ENCODE assay signal across 13 cellular contexts in the genomic region with DNA sequence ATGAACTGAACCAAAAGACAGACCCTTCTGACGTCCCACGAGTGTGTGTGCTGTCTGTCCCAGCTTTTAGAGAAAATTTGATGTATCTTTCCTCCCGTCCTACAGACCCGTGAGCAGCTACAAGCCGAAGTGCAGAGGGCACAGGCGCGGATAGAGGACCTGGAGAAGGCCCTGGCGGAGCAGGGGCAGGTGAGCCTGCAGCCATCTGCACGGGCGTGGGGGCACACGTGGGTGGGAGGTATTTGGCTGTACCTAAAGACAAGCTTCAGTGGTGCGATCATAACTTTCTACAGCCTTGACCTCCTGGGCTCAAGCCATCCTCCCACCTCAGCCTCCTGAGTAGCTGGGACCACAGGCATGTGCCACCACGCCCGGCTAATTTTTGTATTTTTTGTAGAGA. TPM values are rescaled to one million over a fixed set of nuclear protein-coding genes. Genes with fewer than 3 reads are reported as not detected.
A peak's percentile ranks its signal among the peaks of the same experiment; 100 is the strongest.
DNase-seq lines count a peak whose midpoint lies in the region; ATAC-seq and TF ChIP-seq lines count a peak whose summit lies in the region.
"Had no signal": no experiment of that assay in that cellular context is flagged by ENCODE, and none has a peak within 500 bp of the region (broad histone marks: within the 10 kb centered on the region; RNA-seq: fewer than 3 reads in every experiment).

No MANE protein-coding gene starts in this region.

- no peaks in the 10 kb centered on the region for H3K36me3 ChIP-seq in BE2C
- H3K36me3 ChIP-seq in BLaER1 = no peaks in the 10 kb centered on the region
- no peaks in the 10 kb centered on the region for H3K36me3 ChIP-seq in lower lobe of right lung
- no peaks in the 10 kb centered on the region for H3K36me3 ChIP-seq in spleen

- TF ChIP-seq POLR2A in spleen (IDR thresholded peaks at IDR 0.05) = no peak

- intact Hi-C loops in lower lobe of right lung (cut with DNase I) = loop anchor here (10.0 kb wide), 1 partner anchor 260 kb away; no protein-coding TSS in a partner anchor
- intact Hi-C loops in spleen (cut with DNase I; ENCODE audit: low total_unique reads) = no loop called here

- WGBS in spleen, 5 donors = 82 to 91% (median 88%) methylated on average over 14 of the region's 14 CpGs

- no peaks in the 10 kb centered on the region for H3K9me3 ChIP-seq in BE2C
- H3K9me3 ChIP-seq in BLaER1 = no peaks in the 10 kb centered on the region
- no peaks in the 10 kb centered on the region for H3K9me3 ChIP-seq in lower lobe of right lung
- no peaks in the 10 kb centered on the region for H3K9me3 ChIP-seq in spleen
- H3K9me3 ChIP-seq: A549 had no signal

- no peak overlapping the region for H3K4me3 Mint-ChIP-seq in stimulated activated memory B cell treated with anti-CD40 and anti-IgM and Interleukin-4, amounts not matched to agents 10 μg/mL and 1 μg/mL and 100 μg/mL, for 72 hours
- H3K4me3 Mint-ChIP-seq: CD4-positive, CD25-positive, alpha-beta regulatory T cell; HFFc6 had no signal

- H3K4me3 ChIP-seq in BE2C (ENCODE audit: low read depth, low read length) (no peak overlapping the region), BLaER1 (no peak overlapping the region), lower lobe of right lung (no peak overlapping the region), spleen (no peak overlapping the region)
- H3K4me3 ChIP-seq: A549 had no signal

- peak overlapping the region; percentile 34; the same call in 1 of the 2 replicates for H3K4me2 ChIP-seq in BLaER1
- H3K4me2 ChIP-seq: A549 had no signal

- H3K9ac ChIP-seq in BLaER1 = no peak overlapping the region

- no peak for TF ChIP-seq CTCF in BE2C (IDR thresholded peaks at IDR 0.05; ENCODE audit: low read depth, low read length)
- no peak for TF ChIP-seq CTCF in lower lobe of right lung (IDR thresholded peaks at IDR 0.05)
- no peak for TF ChIP-seq CTCF in spleen (IDR thresholded peaks at IDR 0.05 in 8 of 11, conservative IDR thresholded peaks at IDR 0.05 in 3 of 11)

- no peaks in the 10 kb centered on the region for H3K4me1 ChIP-seq in BE2C
- H3K4me1 ChIP-seq in BLaER1 = peaks cover 20% of the 10 kb centered on the region
- H3K4me1 ChIP-seq in lower lobe of right lung = no peaks in the 10 kb centered on the region
- H3K4me1 ChIP-seq in spleen = peaks cover 0 to 11% (median 7%) of the 10 kb centered on the region in 6 donors
- H3K4me1 ChIP-seq: A549 had no signal

- no peaks in the 10 kb centered on the region for H3K36me3 Mint-ChIP-seq in stimulated activated memory B cell treated with anti-CD40 and anti-IgM and Interleukin-4, amounts not matched to agents 10 μg/mL and 1 μg/mL and 100 μg/mL, for 72 hours
- H3K36me3 Mint-ChIP-seq: CD4-positive, CD25-positive, alpha-beta regulatory T cell had no signal

- no peaks in the 10 kb centered on the region for H3K27me3 ChIP-seq in BE2C
- H3K27me3 ChIP-seq in BLaER1 = peaks cover 18% of the 10 kb centered on the region
- H3K27me3 ChIP-seq in lower lobe of right lung (ENCODE audit: low read depth) = peaks cover 26% of the 10 kb centered on the region
- peaks cover 0 to 34% (median 21%) of the 10 kb centered on the region in 7 donors for H3K27me3 ChIP-seq in spleen (replicated peaks in 1 of 7)

- H3K27ac ChIP-seq in BLaER1 (no peak overlapping the region), lower lobe of right lung (no peak overlapping the region), spleen (no peak overlapping the region)
- H3K27ac ChIP-seq: A549 had no signal

- DNase-seq in BE2C = peak; percentile 1
- peak; percentile 41 for DNase-seq in lower lobe of right lung
- DNase-seq in spleen = peak; percentile 67
- no peak for DNase-seq in NCI-H226
- DNase-seq: Calu3; CD4-positive, CD25-positive, alpha-beta regulatory T cell; DMS 273 treated with DMSO at 0.1 percent for 48 hours; HCEC 1CT; HFFc6 had no signal

- ATAC-seq in lower lobe of right lung = no peak
- no peak for ATAC-seq in stimulated activated memory B cell treated with anti-CD40 and anti-IgM and Interleukin-4, amounts not matched to agents 10 μg/mL and 1 μg/mL and 100 μg/mL, for 72 hours
- ATAC-seq: A549 had no signal

- H4K20me1 ChIP-seq in BLaER1 = no peaks in the 10 kb centered on the region

- H3K27me3 Mint-ChIP-seq in stimulated activated memory B cell treated with anti-CD40 and anti-IgM and Interleukin-4, amounts not matched to agents 10 μg/mL and 1 μg/mL and 100 μg/mL, for 72 hours = peaks cover 28% of the 10 kb centered on the region
- H3K27me3 Mint-ChIP-seq: CD4-positive, CD25-positive, alpha-beta regulatory T cell had no signal

- no peak overlapping the region for H3K27ac Mint-ChIP-seq in stimulated activated memory B cell treated with anti-CD40 and anti-IgM and Interleukin-4, amounts not matched to agents 10 μg/mL and 1 μg/mL and 100 μg/mL, for 72 hours
- H3K27ac Mint-ChIP-seq: CD4-positive, CD25-positive, alpha-beta regulatory T cell; HFFc6 had no signal

- H3K9me3 Mint-ChIP-seq in stimulated activated memory B cell treated with anti-CD40 and anti-IgM and Interleukin-4, amounts not matched to agents 10 μg/mL and 1 μg/mL and 100 μg/mL, for 72 hours = no peaks in the 10 kb centered on the region
- H3K9me3 Mint-ChIP-seq: CD4-positive, CD25-positive, alpha-beta regulatory T cell; HFFc6 had no signal

- H3K4me1 Mint-ChIP-seq in stimulated activated memory B cell treated with anti-CD40 and anti-IgM and Interleukin-4, amounts not matched to agents 10 μg/mL and 1 μg/mL and 100 μg/mL, for 72 hours = no peaks in the 10 kb centered on the region

RNA-seq across cellular contexts. Expression of a gene that starts 41.7 kb away (rescaled TPM):
- 15.0 TPM for polyA plus RNA-seq in BE2C (2012; ENCODE audit: insufficient read depth, insufficient read length, low read depth)
- 2.1 TPM for total RNA-seq in lower lobe of right lung
- total RNA-seq in spleen = 1 to 10 TPM in 4 of 7 donors, under 1 TPM in 2, not detected in 1; 0.85 to 6.0 (median 1.6) TPM
- 1 to 10 TPM in 1 of 3 donors, under 1 TPM in 2; 0.55 to 1.0 (median 0.96) TPM for polyA plus RNA-seq in spleen
- total RNA-seq: Calu3, HT1080 had no signal
